In genomic region chr10:89793649-89794254, GRCh38 we compare ENCODE assay signal across 8 cellular contexts.
DNase-seq lines count a peak whose midpoint lies in the region; ATAC-seq and TF ChIP-seq lines count a peak whose summit lies in the region.

No MANE protein-coding gene starts in this region.

- POLR2A ChIA-PET in CD8-positive, alpha-beta memory T cell (lab: Charles Lee) = no interaction called here

- H3K9me3 Mint-ChIP-seq in CD8-positive, alpha-beta memory T cell = no peaks in the 10 kb centered on the region
- H3K9me3 Mint-ChIP-seq in progenitor cell of endocrine pancreas (ENCODE audit: low read depth) = no peaks in the 10 kb centered on the region

- DNase-seq in CD8-positive, alpha-beta memory T cell = peak in 3 of 5 donors; percentile 12 to 40 (median 21)
- DNase-seq in NCI-H748 treated with DMSO at 0.1 percent for 48 hours (lab: John Stamatoyannopoulos, UW) = peak; percentile 63
- DNase-seq in activated T-cell treated with anti-CD3 and anti-CD28 coated beads, Interleukin-2, amount 50 U/mL, for 1 hour = peak; percentile 21
- DNase-seq in glomerular visceral epithelial cell (ENCODE audit: extremely low spot score) = peak; percentile 66
- peak; percentile 19 for DNase-seq in progenitor cell of endocrine pancreas (ENCODE audit: low spot score, unreplicated experiment)

- no peak overlapping the region for H3K4me3 ChIP-seq in CD8-positive, alpha-beta memory T cell (ENCODE audit: low read length)

- H3K4me1 Mint-ChIP-seq in CD8-positive, alpha-beta memory T cell = peaks cover 0 to 6% (median 0%) of the 10 kb centered on the region in 3 donors
- H3K4me1 Mint-ChIP-seq in progenitor cell of endocrine pancreas (ENCODE audit: low read depth) = peaks cover 3% of the 10 kb centered on the region

- H3K27me3 Mint-ChIP-seq in CD8-positive, alpha-beta memory T cell = peaks cover 8 to 17% of the 10 kb centered on the region in 2 donors
- no peaks in the 10 kb centered on the region for H3K27me3 Mint-ChIP-seq in progenitor cell of endocrine pancreas

- no peaks in the 10 kb centered on the region for H3K27me3 ChIP-seq in CD8-positive, alpha-beta memory T cell (ENCODE audit: insufficient read depth, low read length, poor library complexity, severe bottlenecking)

- no peaks in the 10 kb centered on the region for H3K36me3 ChIP-seq in CD8-positive, alpha-beta memory T cell (ENCODE audit: insufficient read depth, low read length)

- no peak overlapping the region for H3K27ac Mint-ChIP-seq in CD8-positive, alpha-beta memory T cell
- no peak overlapping the region for H3K27ac Mint-ChIP-seq in progenitor cell of endocrine pancreas

- no peak overlapping the region for H3K27ac ChIP-seq in CD8-positive, alpha-beta memory T cell (ENCODE audit: low read depth, low read length)

- H3K4me1 ChIP-seq in CD8-positive, alpha-beta memory T cell (ENCODE audit: insufficient read depth, low read length) = no peaks in the 10 kb centered on the region

- TF ChIP-seq CTCF in progenitor cell of endocrine pancreas (IDR thresholded peaks at IDR 0.05; ENCODE audit: unreplicated experiment) = peak; percentile 86

- CTCF ChIA-PET in CD8-positive, alpha-beta memory T cell (lab: Charles Lee) = interaction anchor here (0.7 to 0.9 kb wide), 2 partner anchors 22 to 25 kb away, joined by 3 read pairs; no protein-coding TSS in a partner anchor

- no peaks in the 10 kb centered on the region for H3K36me3 Mint-ChIP-seq in CD8-positive, alpha-beta memory T cell
- no peaks in the 10 kb centered on the region for H3K36me3 Mint-ChIP-seq in progenitor cell of endocrine pancreas (ENCODE audit: insufficient read depth)

- no peaks in the 10 kb centered on the region for H3K9me3 ChIP-seq in CD8-positive, alpha-beta memory T cell (ENCODE audit: low read length)

- ATAC-seq in GM18858 (IDR thresholded peaks at IDR 0.05; ENCODE audit: unreplicated experiment) (peak; percentile 59), HG03469 (IDR thresholded peaks at IDR 0.05; ENCODE audit: unreplicated experiment) (peak; percentile 62), HG02870 (IDR thresholded peaks at IDR 0.05; ENCODE audit: unreplicated experiment) (no peak)

- H3K4me3 Mint-ChIP-seq in CD8-positive, alpha-beta memory T cell = no peak overlapping the region
- no peak overlapping the region for H3K4me3 Mint-ChIP-seq in progenitor cell of endocrine pancreas (ENCODE audit: low read depth)
